ENCODE assay signal across 11 cellular contexts in genomic region chr17:38560503-38561318, GRCh38. TPM values are rescaled to one million over a fixed set of nuclear protein-coding genes. Genes with fewer than 3 reads are reported as not detected.
DNase-seq lines count a peak whose midpoint lies in the region; ATAC-seq and TF ChIP-seq lines count a peak whose summit lies in the region.
"Had no signal": no experiment of that assay in that cellular context is flagged by ENCODE, and none has a peak within 500 bp of the region (broad histone marks: within the 10 kb centered on the region; RNA-seq: fewer than 3 reads in every experiment).

No MANE protein-coding gene starts in this region.

- TF ChIP-seq CTCF in foreskin fibroblast (IDR thresholded peaks at IDR 0.05; ENCODE audit: low read depth, low read length) (no peak), chondrocyte (IDR thresholded peaks at IDR 0.05) (no peak), progenitor cell of endocrine pancreas (IDR thresholded peaks at IDR 0.05; ENCODE audit: unreplicated experiment) (no peak)

- CTCF ChIA-PET in activated naive CD4-positive, alpha-beta T cell treated with anti-CD3 and anti-CD28 coated beads, Interleukin-2, amount 10 ng/mL, durations not matched to agents 7 days and 5 days (lab: Charles Lee) = interaction anchor here (1.2 to 8.6 kb wide), 5 partner anchors 12 to 104 kb away, joined by 4 to 154 read pairs (median 16); no protein-coding TSS in a partner anchor

- H3K36me3 Mint-ChIP-seq in activated naive CD4-positive, alpha-beta T cell treated with anti-CD3 and anti-CD28 coated beads, Interleukin-2, amount 10 ng/mL, durations not matched to agents 7 days and 5 days = peaks cover 1% of the 10 kb centered on the region
- no peaks in the 10 kb centered on the region for H3K36me3 Mint-ChIP-seq in chondrocyte (ENCODE audit: low read depth)
- H3K36me3 Mint-ChIP-seq in progenitor cell of endocrine pancreas (ENCODE audit: insufficient read depth) = peaks cover 1% of the 10 kb centered on the region

- peaks cover 97% of the 10 kb centered on the region for H3K27me3 Mint-ChIP-seq in activated naive CD4-positive, alpha-beta T cell treated with anti-CD3 and anti-CD28 coated beads, Interleukin-2, amount 10 ng/mL, durations not matched to agents 7 days and 5 days
- H3K27me3 Mint-ChIP-seq in chondrocyte (ENCODE audit: low read depth) (peaks cover 49% of the 10 kb centered on the region), progenitor cell of endocrine pancreas (peaks cover 69% of the 10 kb centered on the region)

- ATAC-seq in HG03095 (IDR thresholded peaks at IDR 0.05; ENCODE audit: unreplicated experiment) = no peak

- in situ Hi-C loops in ACHN (cut with HindIII; ENCODE audit: low pct_ligation_motif_present, low pct_unique_long_range_greater_than_20kb, low sequenced_read_pairs) = no loop called here

- no peak overlapping the region for H3K4me3 ChIP-seq in foreskin fibroblast (ENCODE audit: low read depth in 1 of 2, low read length in 2 of 2)
- H3K4me3 ChIP-seq: HAP-1 had no signal

- no peak overlapping the region for H3K4me3 Mint-ChIP-seq in activated naive CD4-positive, alpha-beta T cell treated with anti-CD3 and anti-CD28 coated beads, Interleukin-2, amount 10 ng/mL, durations not matched to agents 7 days and 5 days
- H3K4me3 Mint-ChIP-seq in chondrocyte (ENCODE audit: unreplicated experiment) = no peak overlapping the region
- H3K4me3 Mint-ChIP-seq in progenitor cell of endocrine pancreas (ENCODE audit: low read depth) = no peak overlapping the region
- H3K4me3 Mint-ChIP-seq: activated T-cell treated with anti-CD3 and anti-CD28 coated beads, Interleukin-2, amount 50 U/mL, for 24 hours had no signal

- peaks cover 34% of the 10 kb centered on the region for H3K4me1 Mint-ChIP-seq in activated naive CD4-positive, alpha-beta T cell treated with anti-CD3 and anti-CD28 coated beads, Interleukin-2, amount 10 ng/mL, durations not matched to agents 7 days and 5 days
- H3K4me1 Mint-ChIP-seq in chondrocyte (ENCODE audit: low read depth) (peaks cover 16% of the 10 kb centered on the region), progenitor cell of endocrine pancreas (ENCODE audit: low read depth) (peaks cover 12% of the 10 kb centered on the region)

- peak overlapping the region; percentile 33 for H3K27ac Mint-ChIP-seq in activated naive CD4-positive, alpha-beta T cell treated with anti-CD3 and anti-CD28 coated beads, Interleukin-2, amount 10 ng/mL, durations not matched to agents 7 days and 5 days
- no peak overlapping the region for H3K27ac Mint-ChIP-seq in chondrocyte (ENCODE audit: unreplicated experiment)
- H3K27ac Mint-ChIP-seq in progenitor cell of endocrine pancreas = no peak overlapping the region
- H3K27ac Mint-ChIP-seq: activated T-cell treated with anti-CD3 and anti-CD28 coated beads, Interleukin-2, amount 50 U/mL, for 24 hours had no signal

- no peaks in the 10 kb centered on the region for H3K9me3 Mint-ChIP-seq in activated naive CD4-positive, alpha-beta T cell treated with anti-CD3 and anti-CD28 coated beads, Interleukin-2, amount 10 ng/mL, durations not matched to agents 7 days and 5 days
- H3K9me3 Mint-ChIP-seq in chondrocyte (ENCODE audit: low read depth) = no peaks in the 10 kb centered on the region
- H3K9me3 Mint-ChIP-seq in progenitor cell of endocrine pancreas (ENCODE audit: low read depth) = no peaks in the 10 kb centered on the region
- H3K9me3 Mint-ChIP-seq: activated T-cell treated with anti-CD3 and anti-CD28 coated beads, Interleukin-2, amount 50 U/mL, for 24 hours had no signal

- peak; percentile 40 for DNase-seq in ACHN
- DNase-seq in ELF-1 (ENCODE audit: low read depth, low spot score) = peak; percentile 64
- peak; percentile 38 for DNase-seq in activated naive CD4-positive, alpha-beta T cell treated with anti-CD3 and anti-CD28 coated beads, Interleukin-2, amount 10 ng/mL, durations not matched to agents 7 days and 5 days
- peak; percentile 18 to 60 for DNase-seq in foreskin fibroblast
- DNase-seq in DMS 273 treated with DMSO at 0.1 percent for 48 hours (lab: John Stamatoyannopoulos, UW) = no peak
- no peak for DNase-seq in chondrocyte (ENCODE audit: low spot score)
- no peak for DNase-seq in progenitor cell of endocrine pancreas (ENCODE audit: low spot score, unreplicated experiment)
- DNase-seq: activated T-cell treated with anti-CD3 and anti-CD28 coated beads, Interleukin-2, amount 50 U/mL, for 24 hours; NCI-H1417 had no signal

RNA-seq across cellular contexts. Expression of gene SRCIN1, which starts 45.0 kb away (rescaled TPM):
- 0.30 to 0.51 TPM in 2 of 3 replicates, not detected in the other for total RNA-seq in chondrocyte
- 13.8 and 16.7 TPM in 2 replicates for total RNA-seq in progenitor cell of endocrine pancreas

Comparison
In these comparisons a context has a peak if more than half of its experiments do, and no peak if none do; other contexts are left out.
1. DNase-seq: peak in ACHN (single experiment), ELF-1 (single experiment), activated naive CD4-positive, alpha-beta T cell treated with anti-CD3 and anti-CD28 coated beads, Interleukin-2, amount 10 ng/mL, durations not matched to agents 7 days and 5 days (single experiment) and foreskin fibroblast (2 of 2); none in DMS 273 treated with DMSO at 0.1 percent for 48 hours (single experiment), chondrocyte (single experiment) and progenitor cell of endocrine pancreas (single experiment).